In genomic region chr1:33097137-33097611, GRCh38 we compare ENCODE assay signal across 1 cellular context.
TF ChIP-seq lines count a peak whose summit lies in the region.

No MANE protein-coding gene starts in this region.

TF ChIP-seq in GM23338, 12 proteins besides CTCF, POLR2A, EP300 and RAD21 (continued from another document):
- TF ChIP-seq REST (IDR thresholded peaks at IDR 0.05; ENCODE audit: unreplicated experiment): no peak
TF ChIP-seq in GM23338: peak in this region for 0.
